Comparison of ENCODE assay signal across 7 cellular contexts in the genomic region with DNA sequence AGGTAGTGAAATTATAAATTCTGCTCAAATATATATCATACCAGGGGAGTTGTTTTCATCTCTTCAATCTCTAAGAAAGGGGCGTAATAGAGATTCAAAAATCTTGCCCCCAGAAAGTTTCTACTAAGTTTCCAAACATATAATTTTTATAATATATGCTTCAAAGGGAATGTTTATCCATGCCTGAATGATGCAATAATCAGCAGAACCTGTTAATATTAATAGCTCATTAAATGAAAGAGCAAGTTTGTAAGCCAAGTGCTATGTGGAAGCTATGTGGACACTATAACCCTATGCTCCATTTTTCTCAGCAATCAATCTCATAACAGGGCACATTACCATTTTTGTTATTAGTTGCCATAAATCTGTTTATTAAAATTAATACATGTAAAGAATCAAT.
"Had no signal": no experiment of that assay in that cellular context is flagged by ENCODE, and none has a peak within 500 bp of the region (broad histone marks: within the 10 kb centered on the region; RNA-seq: fewer than 3 reads in every experiment).

No MANE protein-coding gene starts in this region.

- ATAC-seq: GM23338 had no signal

- H3K27ac ChIP-seq: HL-60 had no signal

- H2AFZ ChIP-seq: GM23338 had no signal

- DNase-seq: H9, HCEC 1CT, KG1 had no signal

- FAIRE-seq: H1, H54 had no signal

- H3K4me3 ChIP-seq: GM23338 had no signal

- H3K4me2 ChIP-seq: GM23338 had no signal
